In genomic region chr18:54828290-54828871, GRCh38 we compare ENCODE assay signal across 1 cellular context.
TF ChIP-seq lines count a peak whose summit lies in the region.

A gene with protein sequence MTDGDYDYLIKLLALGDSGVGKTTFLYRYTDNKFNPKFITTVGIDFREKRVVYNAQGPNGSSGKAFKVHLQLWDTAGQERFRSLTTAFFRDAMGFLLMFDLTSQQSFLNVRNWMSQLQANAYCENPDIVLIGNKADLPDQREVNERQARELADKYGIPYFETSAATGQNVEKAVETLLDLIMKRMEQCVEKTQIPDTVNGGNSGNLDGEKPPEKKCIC (plus strand): TSS chr18:54828477. CDS start chr18:54877586, 49,109 bp downstream.

TF ChIP-seq in HCT116, 20 proteins besides CTCF, POLR2A, EP300 and RAD21 (continued from another document):
- TF ChIP-seq ZBTB33 (IDR thresholded peaks at IDR 0.05; ENCODE audit: extremely low read depth, insufficient replicate concordance, low read length): no peak
